ENCODE assay signal across 10 cellular contexts in genomic region chr5:140245354-140245753, GRCh38. TPM values are rescaled to one million over a fixed set of nuclear protein-coding genes. Genes with fewer than 3 reads are reported as not detected.
A peak's percentile ranks its signal among the peaks of the same experiment; 100 is the strongest.
DNase-seq lines count a peak whose midpoint lies in the region; ATAC-seq and TF ChIP-seq lines count a peak whose summit lies in the region.
"Had no signal": no experiment of that assay in that cellular context is flagged by ENCODE, and none has a peak within 500 bp of the region (broad histone marks: within the 10 kb centered on the region; RNA-seq: fewer than 3 reads in every experiment).

No MANE protein-coding gene starts in this region.

- H3K4me3 ChIP-seq in PC-9 (no peak overlapping the region), fibroblast of villous mesenchyme (ENCODE audit: low read depth, low read length) (no peak overlapping the region)

- H3K9me2 ChIP-seq in PC-9 (ENCODE audit: insufficient read depth) = no peaks in the 10 kb centered on the region

- H3K27ac ChIP-seq in PC-9 = no peak overlapping the region

- intact Hi-C loops in activated CD8-positive, alpha-beta T cell treated with anti-CD3 and anti-CD28 coated beads for 36 hours (cut with micrococcal nuclease) = no loop called here
- intact Hi-C loops in PC-9 (cut with micrococcal nuclease; ENCODE audit: unreplicated experiment) = no loop called here

- H3K9me3 ChIP-seq in PC-9 (ENCODE audit: insufficient read depth, low read depth) = no peaks in the 10 kb centered on the region

- peaks cover 23% of the 10 kb centered on the region for H3K36me3 Mint-ChIP-seq in activated CD8-positive, alpha-beta T cell treated with anti-CD3 and anti-CD28 coated beads, Interleukin-2, amount 10 ng/mL, durations not matched to agents 7 days and 5 days (ENCODE audit: low read depth)
- H3K36me3 Mint-ChIP-seq in activated CD8-positive, alpha-beta T cell treated with anti-CD3 and anti-CD28 coated beads for 36 hours (ENCODE audit: low read depth) = peaks cover 10% of the 10 kb centered on the region
- H3K36me3 Mint-ChIP-seq in stimulated activated naive B cell treated with anti-CD40 and anti-IgM and Interleukin-4, amounts not matched to agents 10 μg/mL and 1 μg/mL and 100 μg/mL, for 72 hours = peaks cover 18 to 29% of the 10 kb centered on the region in 2 donors

- no peaks in the 10 kb centered on the region for H3K27me3 ChIP-seq in PC-9 (ENCODE audit: insufficient read depth, low read depth)

- TSS peak; percentile 23 for BruUV-seq in PC-9 (replicated peaks; lab: Mats Ljungman, UMichigan)

- CTCF ChIA-PET in activated CD8-positive, alpha-beta T cell treated with anti-CD3 and anti-CD28 coated beads, Interleukin-2, amount 10 ng/mL, durations not matched to agents 7 days and 5 days (lab: Charles Lee) = interaction anchor here (0.7 to 28.9 kb wide), 27 partner anchors 8 to 481 kb away, joined by 3 to 796 read pairs (median 5); partner anchors contain the start of genes ANKHD1, HBEGF, IK and NDUFA2
- CTCF ChIA-PET in activated CD8-positive, alpha-beta T cell treated with anti-CD3 and anti-CD28 coated beads for 36 hours (lab: Charles Lee) = interaction anchor here (0.8 to 26.2 kb wide), 16 partner anchors 11 to 475 kb away, joined by 3 to 874 read pairs (median 8); partner anchors contain the start of genes HBEGF, PFDN1 and SLC4A9
- CTCF ChIA-PET in PC-9 (lab: Charles Lee) = interaction anchor here (0.6 to 2.3 kb wide), 4 partner anchors 48 to 113 kb away, joined by 3 to 34 read pairs (median 24); partner anchors contain the start of gene HBEGF

- no peaks in the 10 kb centered on the region for H3K27me3 Mint-ChIP-seq in activated CD8-positive, alpha-beta T cell treated with anti-CD3 and anti-CD28 coated beads, Interleukin-2, amount 10 ng/mL, durations not matched to agents 7 days and 5 days (ENCODE audit: low read depth)
- no peaks in the 10 kb centered on the region for H3K27me3 Mint-ChIP-seq in activated CD8-positive, alpha-beta T cell treated with anti-CD3 and anti-CD28 coated beads for 36 hours
- no peaks in the 10 kb centered on the region for H3K27me3 Mint-ChIP-seq in stimulated activated naive B cell treated with anti-CD40 and anti-IgM and Interleukin-4, amounts not matched to agents 10 μg/mL and 1 μg/mL and 100 μg/mL, for 72 hours

- no peak for TF ChIP-seq CTCF in activated CD8-positive, alpha-beta T cell treated with anti-CD3 and anti-CD28 coated beads for 36 hours (IDR thresholded peaks at IDR 0.05)
- no peak for TF ChIP-seq CTCF in PC-9 (conservative IDR thresholded peaks at IDR 0.05)
- no peak for TF ChIP-seq CTCF in fibroblast of villous mesenchyme (IDR thresholded peaks at IDR 0.05; ENCODE audit: insufficient read depth, low read depth, low read length)

- H3K9me3 Mint-ChIP-seq in activated CD8-positive, alpha-beta T cell treated with anti-CD3 and anti-CD28 coated beads, Interleukin-2, amount 10 ng/mL, durations not matched to agents 7 days and 5 days (ENCODE audit: insufficient read depth) = no peaks in the 10 kb centered on the region
- no peaks in the 10 kb centered on the region for H3K9me3 Mint-ChIP-seq in activated CD8-positive, alpha-beta T cell treated with anti-CD3 and anti-CD28 coated beads for 36 hours
- no peaks in the 10 kb centered on the region for H3K9me3 Mint-ChIP-seq in stimulated activated naive B cell treated with anti-CD40 and anti-IgM and Interleukin-4, amounts not matched to agents 10 μg/mL and 1 μg/mL and 100 μg/mL, for 72 hours

- H3K79me2 ChIP-seq in PC-9 (ENCODE audit: low read depth) = peaks cover 32% of the 10 kb centered on the region

- H3K36me3 ChIP-seq in PC-9 (ENCODE audit: low read depth) = peaks cover 6% of the 10 kb centered on the region; the same call in 1 of the 2 replicates

- no peak overlapping the region for H3K4me2 ChIP-seq in PC-9

- DNase-seq in activated CD8-positive, alpha-beta T cell treated with anti-CD3 and anti-CD28 coated beads, Interleukin-2, amount 10 ng/mL, durations not matched to agents 7 days and 5 days = no peak
- DNase-seq in activated CD8-positive, alpha-beta T cell treated with anti-CD3 and anti-CD28 coated beads for 36 hours = no peak
- no peak for DNase-seq in PC-9
- peak; percentile 15 for DNase-seq in fibroblast of villous mesenchyme (ENCODE audit: low read depth)
- DNase-seq in stimulated activated naive B cell treated with anti-CD40 and anti-IgM and Interleukin-4, amounts not matched to agents 10 μg/mL and 1 μg/mL and 100 μg/mL, for 72 hours = no peak
- no peak for DNase-seq in COLO829 (ENCODE audit: low spot score)
- DNase-seq in activated CD4-positive, alpha-beta T cell treated with anti-CD3 and anti-CD28 coated beads for 48 hours = no peak
- DNase-seq: activated effector memory CD4-positive, alpha-beta T cell treated with Interleukin-2 at 50 U/mL for 16 hours; T1000 had no signal

- H4K20me1 ChIP-seq in PC-9 (ENCODE audit: insufficient read depth) = no peaks in the 10 kb centered on the region

- H3K27ac Mint-ChIP-seq in activated CD8-positive, alpha-beta T cell treated with anti-CD3 and anti-CD28 coated beads, Interleukin-2, amount 10 ng/mL, durations not matched to agents 7 days and 5 days = peak overlapping the region; percentile 89
- H3K27ac Mint-ChIP-seq in activated CD8-positive, alpha-beta T cell treated with anti-CD3 and anti-CD28 coated beads for 36 hours = no peak overlapping the region
- H3K27ac Mint-ChIP-seq in stimulated activated naive B cell treated with anti-CD40 and anti-IgM and Interleukin-4, amounts not matched to agents 10 μg/mL and 1 μg/mL and 100 μg/mL, for 72 hours = peak overlapping the region; percentile 6

- H3K4me3 Mint-ChIP-seq in activated CD8-positive, alpha-beta T cell treated with anti-CD3 and anti-CD28 coated beads, Interleukin-2, amount 10 ng/mL, durations not matched to agents 7 days and 5 days = peak overlapping the region; percentile 10
- H3K4me3 Mint-ChIP-seq in activated CD8-positive, alpha-beta T cell treated with anti-CD3 and anti-CD28 coated beads for 36 hours = no peak overlapping the region
- H3K4me3 Mint-ChIP-seq in stimulated activated naive B cell treated with anti-CD40 and anti-IgM and Interleukin-4, amounts not matched to agents 10 μg/mL and 1 μg/mL and 100 μg/mL, for 72 hours = no peak overlapping the region

- ATAC-seq in activated CD8-positive, alpha-beta T cell treated with anti-CD3 and anti-CD28 coated beads, Interleukin-2, amount 10 ng/mL, durations not matched to agents 7 days and 5 days = peak; percentile 27
- no peak for ATAC-seq in activated CD8-positive, alpha-beta T cell treated with anti-CD3 and anti-CD28 coated beads for 36 hours
- peak in 1 of 2 donors; percentile 36 for ATAC-seq in stimulated activated naive B cell treated with anti-CD40 and anti-IgM and Interleukin-4, amounts not matched to agents 10 μg/mL and 1 μg/mL and 100 μg/mL, for 72 hours (replicated peaks)
- no peak for ATAC-seq in HG02981 (IDR thresholded peaks at IDR 0.05; ENCODE audit: unreplicated experiment)

- POLR2A ChIA-PET in activated CD8-positive, alpha-beta T cell treated with anti-CD3 and anti-CD28 coated beads, Interleukin-2, amount 10 ng/mL, durations not matched to agents 7 days and 5 days (lab: Charles Lee) = interaction anchor here (2.4 to 3.9 kb wide), 2 partner anchors 58 to 101 kb away, joined by 10 to 16 read pairs; partner anchors contain the start of genes HBEGF and PFDN1
- POLR2A ChIA-PET in activated CD8-positive, alpha-beta T cell treated with anti-CD3 and anti-CD28 coated beads for 36 hours (lab: Charles Lee) = interaction anchor here (1.3 to 1.6 kb wide), 2 partner anchors 101 to 107 kb away, joined by 3 to 5 read pairs; partner anchors contain the start of gene HBEGF
- POLR2A ChIA-PET in PC-9 (lab: Charles Lee; ENCODE audit: unreplicated experiment) = no interaction called here

- H2AFZ ChIP-seq in PC-9 = no peak overlapping the region

- H3F3A ChIP-seq in PC-9 (ENCODE audit: insufficient read depth, low read depth) = peaks cover 43% of the 10 kb centered on the region; the same call in 1 of the 2 replicates

- H3K4me1 ChIP-seq in PC-9 (replicated peaks; ENCODE audit: insufficient read depth) = peaks cover 52% of the 10 kb centered on the region

- H3K4me1 Mint-ChIP-seq in activated CD8-positive, alpha-beta T cell treated with anti-CD3 and anti-CD28 coated beads, Interleukin-2, amount 10 ng/mL, durations not matched to agents 7 days and 5 days (ENCODE audit: low read depth) = peaks cover 48% of the 10 kb centered on the region
- peaks cover 17% of the 10 kb centered on the region for H3K4me1 Mint-ChIP-seq in activated CD8-positive, alpha-beta T cell treated with anti-CD3 and anti-CD28 coated beads for 36 hours (ENCODE audit: low read depth)
- peaks cover 24 to 28% of the 10 kb centered on the region in 2 donors for H3K4me1 Mint-ChIP-seq in stimulated activated naive B cell treated with anti-CD40 and anti-IgM and Interleukin-4, amounts not matched to agents 10 μg/mL and 1 μg/mL and 100 μg/mL, for 72 hours

RNA-seq across cellular contexts. Expression of gene PFDN1, which starts 57.5 kb away (rescaled TPM):
- 10 to 100 TPM; 62.4 to 64.7 TPM for total RNA-seq in activated CD8-positive, alpha-beta T cell treated with anti-CD3 and anti-CD28 coated beads, Interleukin-2, amount 10 ng/mL, durations not matched to agents 7 days and 5 days
- total RNA-seq in activated CD8-positive, alpha-beta T cell treated with anti-CD3 and anti-CD28 coated beads for 36 hours = 10 to 100 TPM; 49.1 to 50.6 TPM
- total RNA-seq in PC-9 (2021) (62.7 and 69.1 TPM in 2 replicates), fibroblast of villous mesenchyme (69.1 and 91.5 TPM in 2 replicates)
